ENCODE assay signal across 12 cellular contexts in genomic region chr12:94618995-94619695, GRCh38. TPM values are rescaled to one million over a fixed set of nuclear protein-coding genes. Genes with fewer than 3 reads are reported as not detected.
DNase-seq lines count a peak whose midpoint lies in the region; ATAC-seq and TF ChIP-seq lines count a peak whose summit lies in the region.
"Had no signal": no experiment of that assay in that cellular context is flagged by ENCODE, and none has a peak within 500 bp of the region (broad histone marks: within the 10 kb centered on the region; RNA-seq: fewer than 3 reads in every experiment).

No MANE protein-coding gene starts in this region.

- peaks cover 11% of the 10 kb centered on the region for H3K4me1 ChIP-seq in fibroblast of lung (ENCODE audit: control insufficient read depth, extremely low read depth, insufficient read depth, low read length)
- H3K4me1 ChIP-seq in suprapubic skin, result peaks cover 58% of the 10 kb centered on the region

- H3K9me3 Mint-ChIP-seq in activated CD8-positive, alpha-beta T cell treated with anti-CD3 and anti-CD28 coated beads for 36 hours, result peaks cover 1% of the 10 kb centered on the region
- H3K9me3 Mint-ChIP-seq in activated CD8-positive, alpha-beta T cell treated with anti-CD3 and anti-CD28 coated beads, Interleukin-2, amount 10 ng/mL, durations not matched to agents 7 days and 5 days (ENCODE audit: insufficient read depth), result no peaks in the 10 kb centered on the region
- H3K9me3 Mint-ChIP-seq: natural killer cell had no signal

- H3K36me3 ChIP-seq in fibroblast of lung (ENCODE audit: control insufficient read depth, insufficient read depth, low read length) (no peaks in the 10 kb centered on the region), suprapubic skin (no peaks in the 10 kb centered on the region)

- CTCF ChIA-PET in activated CD8-positive, alpha-beta T cell treated with anti-CD3 and anti-CD28 coated beads for 36 hours (lab: Charles Lee), result no interaction called here
- CTCF ChIA-PET in activated CD8-positive, alpha-beta T cell treated with anti-CD3 and anti-CD28 coated beads, Interleukin-2, amount 10 ng/mL, durations not matched to agents 7 days and 5 days (lab: Charles Lee), result interaction anchor here (1.4 kb wide), 1 partner anchor 15 kb away, joined by 5 read pairs; no protein-coding TSS in a partner anchor

- H3K79me2 ChIP-seq in fibroblast of lung (ENCODE audit: control insufficient read depth, insufficient read depth, low read length), result no peaks in the 10 kb centered on the region

- peak; percentile 43 for ATAC-seq in activated CD8-positive, alpha-beta T cell treated with anti-CD3 and anti-CD28 coated beads for 36 hours
- no peak for ATAC-seq in activated CD8-positive, alpha-beta T cell treated with anti-CD3 and anti-CD28 coated beads, Interleukin-2, amount 10 ng/mL, durations not matched to agents 7 days and 5 days
- peak; percentile 41 for ATAC-seq in SK-N-SH treated with all-trans-retinoic acid at 6 μM for 48 hours
- ATAC-seq: natural killer cell had no signal

- no peak overlapping the region for H3K9ac ChIP-seq in fibroblast of lung (ENCODE audit: insufficient read depth, low read length)

- no peak for TF ChIP-seq EP300 in suprapubic skin (IDR thresholded peaks at IDR 0.05)

- H3K4me3 Mint-ChIP-seq in activated CD8-positive, alpha-beta T cell treated with anti-CD3 and anti-CD28 coated beads for 36 hours, result no peak overlapping the region
- H3K4me3 Mint-ChIP-seq in activated CD8-positive, alpha-beta T cell treated with anti-CD3 and anti-CD28 coated beads, Interleukin-2, amount 10 ng/mL, durations not matched to agents 7 days and 5 days, result no peak overlapping the region
- H3K4me3 Mint-ChIP-seq: B cell, H9, natural killer cell had no signal

- H3K4me1 Mint-ChIP-seq in activated CD8-positive, alpha-beta T cell treated with anti-CD3 and anti-CD28 coated beads for 36 hours (ENCODE audit: low read depth), result peaks cover 24% of the 10 kb centered on the region
- H3K4me1 Mint-ChIP-seq in activated CD8-positive, alpha-beta T cell treated with anti-CD3 and anti-CD28 coated beads, Interleukin-2, amount 10 ng/mL, durations not matched to agents 7 days and 5 days (ENCODE audit: low read depth), result peaks cover 16% of the 10 kb centered on the region

- TF ChIP-seq POLR2A in suprapubic skin (IDR thresholded peaks at IDR 0.05), result no peak

- no peaks in the 10 kb centered on the region for H3K36me3 Mint-ChIP-seq in activated CD8-positive, alpha-beta T cell treated with anti-CD3 and anti-CD28 coated beads for 36 hours (ENCODE audit: low read depth)
- no peaks in the 10 kb centered on the region for H3K36me3 Mint-ChIP-seq in activated CD8-positive, alpha-beta T cell treated with anti-CD3 and anti-CD28 coated beads, Interleukin-2, amount 10 ng/mL, durations not matched to agents 7 days and 5 days (ENCODE audit: low read depth)
- H3K36me3 Mint-ChIP-seq: natural killer cell had no signal

- TF ChIP-seq CTCF in activated CD8-positive, alpha-beta T cell treated with anti-CD3 and anti-CD28 coated beads for 36 hours (IDR thresholded peaks at IDR 0.05), result no peak
- no peak for TF ChIP-seq CTCF in fibroblast of lung (conservative IDR thresholded peaks at IDR 0.05 in 1 of 2, IDR thresholded peaks at IDR 0.05 in 1 of 2; ENCODE audit: low read depth in 1 of 2, low read length in 2 of 2)
- TF ChIP-seq CTCF in suprapubic skin (IDR thresholded peaks at IDR 0.05), result no peak

- H3K27me3 ChIP-seq in fibroblast of lung (ENCODE audit: control insufficient read depth, insufficient read depth, low read length), result no peaks in the 10 kb centered on the region
- no peaks in the 10 kb centered on the region for H3K27me3 ChIP-seq in suprapubic skin

- intact Hi-C loops in activated CD8-positive, alpha-beta T cell treated with anti-CD3 and anti-CD28 coated beads for 36 hours (cut with micrococcal nuclease), result no loop called here

- DNase-seq in activated CD8-positive, alpha-beta T cell treated with anti-CD3 and anti-CD28 coated beads for 36 hours, result peak; percentile 30
- no peak for DNase-seq in activated CD8-positive, alpha-beta T cell treated with anti-CD3 and anti-CD28 coated beads, Interleukin-2, amount 10 ng/mL, durations not matched to agents 7 days and 5 days
- DNase-seq in fibroblast of lung (ENCODE audit: low read depth in 2 of 2), result peak; percentile 91 to 92
- peak; percentile 50 for DNase-seq in stimulated activated CD4-positive, alpha-beta T cell treated with anti-CD3 and anti-CD28 coated beads, Interleukin-4, amount 100 ng/mL, for 24 hours
- no peak for DNase-seq in suprapubic skin (ENCODE audit: low spot score in 2 of 2)
- no peak for DNase-seq in NCI-H2081 (lab: John Stamatoyannopoulos, UW)
- DNase-seq in iPS-NIHi11 (ENCODE audit: low spot score), result no peak
- DNase-seq: H9, KBM-7, natural killer cell had no signal

- H3K4me2 ChIP-seq in fibroblast of lung (ENCODE audit: extremely low read depth, insufficient read depth, low read length), result peak overlapping the region; percentile 41

- WGBS in suprapubic skin, result 74% methylated on average over 6 of the region's 6 CpGs

- peaks cover 3% of the 10 kb centered on the region for H3K27me3 Mint-ChIP-seq in activated CD8-positive, alpha-beta T cell treated with anti-CD3 and anti-CD28 coated beads for 36 hours
- peaks cover 3% of the 10 kb centered on the region for H3K27me3 Mint-ChIP-seq in activated CD8-positive, alpha-beta T cell treated with anti-CD3 and anti-CD28 coated beads, Interleukin-2, amount 10 ng/mL, durations not matched to agents 7 days and 5 days (ENCODE audit: low read depth)
- H3K27me3 Mint-ChIP-seq: B cell had no signal

- POLR2A ChIA-PET in activated CD8-positive, alpha-beta T cell treated with anti-CD3 and anti-CD28 coated beads for 36 hours (lab: Charles Lee), result no interaction called here
- POLR2A ChIA-PET in activated CD8-positive, alpha-beta T cell treated with anti-CD3 and anti-CD28 coated beads, Interleukin-2, amount 10 ng/mL, durations not matched to agents 7 days and 5 days (lab: Charles Lee), result no interaction called here

- H3K27ac Mint-ChIP-seq in activated CD8-positive, alpha-beta T cell treated with anti-CD3 and anti-CD28 coated beads for 36 hours, result no peak overlapping the region
- no peak overlapping the region for H3K27ac Mint-ChIP-seq in activated CD8-positive, alpha-beta T cell treated with anti-CD3 and anti-CD28 coated beads, Interleukin-2, amount 10 ng/mL, durations not matched to agents 7 days and 5 days
- H3K27ac Mint-ChIP-seq: B cell, natural killer cell had no signal

- H3K27ac ChIP-seq in fibroblast of lung (ENCODE audit: insufficient read depth, low read length) (peak overlapping the region; percentile 34), suprapubic skin (no peak overlapping the region)

- H4K20me1 ChIP-seq in fibroblast of lung (ENCODE audit: control insufficient read depth, extremely low read depth, insufficient read depth, low read length), result no peaks in the 10 kb centered on the region

- peak overlapping the region; percentile 44 for H2AFZ ChIP-seq in fibroblast of lung (ENCODE audit: low read length)

- H3K4me3 ChIP-seq in fibroblast of lung (replicated peaks in 1 of 4; ENCODE audit: control extremely low read depth in 1 of 4, insufficient read depth in 1 of 4, low read depth in 3 of 4, low read length in 4 of 4) (no peak overlapping the region), suprapubic skin (no peak overlapping the region)

- H3K9me3 ChIP-seq in fibroblast of lung (ENCODE audit: control insufficient read depth, insufficient read depth, low read depth, low read length) (no peaks in the 10 kb centered on the region), suprapubic skin (no peaks in the 10 kb centered on the region)

TF ChIP-seq in SK-N-SH treated with all-trans-retinoic acid at 6 μM for 48 hours, 23 proteins besides CTCF, POLR2A, EP300 and RAD21:
- TF ChIP-seq ISL1 (CRISPR knock-in tag; IDR thresholded peaks at IDR 0.05) (no peak), ZC3H10 (CRISPR knock-in tag; IDR thresholded peaks at IDR 0.05) (no peak), GLIS3 (CRISPR knock-in tag; IDR thresholded peaks at IDR 0.05) (no peak)
- TF ChIP-seq, protein P1, sequence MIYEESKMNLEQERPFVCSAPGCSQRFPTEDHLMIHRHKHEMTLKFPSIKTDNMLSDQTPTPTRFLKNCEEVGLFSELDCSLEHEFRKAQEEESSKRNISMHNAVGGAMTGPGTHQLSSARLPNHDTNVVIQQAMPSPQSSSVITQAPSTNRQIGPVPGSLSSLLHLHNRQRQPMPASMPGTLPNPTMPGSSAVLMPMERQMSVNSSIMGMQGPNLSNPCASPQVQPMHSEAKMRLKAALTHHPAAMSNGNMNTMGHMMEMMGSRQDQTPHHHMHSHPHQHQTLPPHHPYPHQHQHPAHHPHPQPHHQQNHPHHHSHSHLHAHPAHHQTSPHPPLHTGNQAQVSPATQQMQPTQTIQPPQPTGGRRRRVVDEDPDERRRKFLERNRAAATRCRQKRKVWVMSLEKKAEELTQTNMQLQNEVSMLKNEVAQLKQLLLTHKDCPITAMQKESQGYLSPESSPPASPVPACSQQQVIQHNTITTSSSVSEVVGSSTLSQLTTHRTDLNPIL (CRISPR knock-in tag; IDR thresholded peaks at IDR 0.05; ENCODE audit: low read depth), result no peak

RNA-seq across cellular contexts. Expression of gene TMCC3, which starts 31.2 kb away (rescaled TPM):
- total RNA-seq in activated CD8-positive, alpha-beta T cell treated with anti-CD3 and anti-CD28 coated beads for 36 hours, result under 1 TPM; 0.11 to 0.25 TPM
- total RNA-seq in activated CD8-positive, alpha-beta T cell treated with anti-CD3 and anti-CD28 coated beads, Interleukin-2, amount 10 ng/mL, durations not matched to agents 7 days and 5 days, result under 1 TPM; 0.18 to 0.60 TPM
- total RNA-seq in fibroblast of lung (0.33 and 0.51 TPM in 2 replicates), suprapubic skin (10 to 100 TPM; 11.2 to 18.1 (median 16.4) TPM)
- 0.22 and 0.27 TPM in 2 replicates for polyA plus RNA-seq in fibroblast of lung
- 0.13 and 0.14 TPM in 2 replicates for polyA plus RNA-seq in fibroblast of lung (2012)
- 0.74 TPM in 1 of 2 replicates, not detected in the other for polyA minus RNA-seq in fibroblast of lung (ENCODE audit: low replicate concordance)

Comparison
In these comparisons a context has a peak if more than half of its experiments do, and no peak if none do; other contexts are left out.
1. DNase-seq: peak in activated CD8-positive, alpha-beta T cell treated with anti-CD3 and anti-CD28 coated beads for 36 hours (single experiment), fibroblast of lung (2 of 2) and stimulated activated CD4-positive, alpha-beta T cell treated with anti-CD3 and anti-CD28 coated beads, Interleukin-4, amount 100 ng/mL, for 24 hours (single experiment); none in activated CD8-positive, alpha-beta T cell treated with anti-CD3 and anti-CD28 coated beads, Interleukin-2, amount 10 ng/mL, durations not matched to agents 7 days and 5 days (single experiment), suprapubic skin (0 of 2), NCI-H2081 (0 of 2) and iPS-NIHi11 (single experiment).